Comparison of ENCODE assay signal across 1 cellular context in the genomic region with DNA sequence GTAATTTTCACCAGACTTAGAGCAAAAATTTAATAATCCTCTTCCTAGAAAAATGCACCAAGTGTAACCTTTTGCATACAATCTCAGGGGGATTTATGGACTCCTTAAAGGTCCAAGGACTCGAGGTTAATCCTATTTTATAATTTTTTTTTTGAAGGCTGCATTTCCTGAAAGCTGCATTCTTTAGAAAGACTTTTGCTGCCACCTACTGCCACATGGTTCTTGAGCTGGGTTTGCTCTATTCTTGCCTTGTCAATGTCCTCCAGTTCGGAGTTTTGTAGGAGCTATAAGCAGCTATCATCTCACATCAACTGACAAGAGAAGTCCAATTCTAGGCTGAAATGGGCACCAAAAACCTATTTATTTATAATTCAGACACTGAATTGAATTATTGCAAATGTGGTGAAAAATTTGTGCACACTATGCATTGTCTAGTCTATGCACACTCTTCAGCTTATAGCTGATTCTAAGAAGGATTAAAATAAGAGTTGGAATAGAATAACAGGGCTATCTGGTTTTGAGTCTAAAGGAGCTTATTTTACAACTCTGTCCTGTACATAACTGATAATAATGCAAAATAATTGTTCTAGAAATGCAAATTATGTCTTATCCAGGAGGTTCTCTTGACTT.
TF ChIP-seq lines count a peak whose summit lies in the region.

No MANE protein-coding gene starts in this region.

TF ChIP-seq in H1, 55 proteins besides CTCF, POLR2A, EP300 and RAD21 (continued from another document):
- TF ChIP-seq, protein P1, sequence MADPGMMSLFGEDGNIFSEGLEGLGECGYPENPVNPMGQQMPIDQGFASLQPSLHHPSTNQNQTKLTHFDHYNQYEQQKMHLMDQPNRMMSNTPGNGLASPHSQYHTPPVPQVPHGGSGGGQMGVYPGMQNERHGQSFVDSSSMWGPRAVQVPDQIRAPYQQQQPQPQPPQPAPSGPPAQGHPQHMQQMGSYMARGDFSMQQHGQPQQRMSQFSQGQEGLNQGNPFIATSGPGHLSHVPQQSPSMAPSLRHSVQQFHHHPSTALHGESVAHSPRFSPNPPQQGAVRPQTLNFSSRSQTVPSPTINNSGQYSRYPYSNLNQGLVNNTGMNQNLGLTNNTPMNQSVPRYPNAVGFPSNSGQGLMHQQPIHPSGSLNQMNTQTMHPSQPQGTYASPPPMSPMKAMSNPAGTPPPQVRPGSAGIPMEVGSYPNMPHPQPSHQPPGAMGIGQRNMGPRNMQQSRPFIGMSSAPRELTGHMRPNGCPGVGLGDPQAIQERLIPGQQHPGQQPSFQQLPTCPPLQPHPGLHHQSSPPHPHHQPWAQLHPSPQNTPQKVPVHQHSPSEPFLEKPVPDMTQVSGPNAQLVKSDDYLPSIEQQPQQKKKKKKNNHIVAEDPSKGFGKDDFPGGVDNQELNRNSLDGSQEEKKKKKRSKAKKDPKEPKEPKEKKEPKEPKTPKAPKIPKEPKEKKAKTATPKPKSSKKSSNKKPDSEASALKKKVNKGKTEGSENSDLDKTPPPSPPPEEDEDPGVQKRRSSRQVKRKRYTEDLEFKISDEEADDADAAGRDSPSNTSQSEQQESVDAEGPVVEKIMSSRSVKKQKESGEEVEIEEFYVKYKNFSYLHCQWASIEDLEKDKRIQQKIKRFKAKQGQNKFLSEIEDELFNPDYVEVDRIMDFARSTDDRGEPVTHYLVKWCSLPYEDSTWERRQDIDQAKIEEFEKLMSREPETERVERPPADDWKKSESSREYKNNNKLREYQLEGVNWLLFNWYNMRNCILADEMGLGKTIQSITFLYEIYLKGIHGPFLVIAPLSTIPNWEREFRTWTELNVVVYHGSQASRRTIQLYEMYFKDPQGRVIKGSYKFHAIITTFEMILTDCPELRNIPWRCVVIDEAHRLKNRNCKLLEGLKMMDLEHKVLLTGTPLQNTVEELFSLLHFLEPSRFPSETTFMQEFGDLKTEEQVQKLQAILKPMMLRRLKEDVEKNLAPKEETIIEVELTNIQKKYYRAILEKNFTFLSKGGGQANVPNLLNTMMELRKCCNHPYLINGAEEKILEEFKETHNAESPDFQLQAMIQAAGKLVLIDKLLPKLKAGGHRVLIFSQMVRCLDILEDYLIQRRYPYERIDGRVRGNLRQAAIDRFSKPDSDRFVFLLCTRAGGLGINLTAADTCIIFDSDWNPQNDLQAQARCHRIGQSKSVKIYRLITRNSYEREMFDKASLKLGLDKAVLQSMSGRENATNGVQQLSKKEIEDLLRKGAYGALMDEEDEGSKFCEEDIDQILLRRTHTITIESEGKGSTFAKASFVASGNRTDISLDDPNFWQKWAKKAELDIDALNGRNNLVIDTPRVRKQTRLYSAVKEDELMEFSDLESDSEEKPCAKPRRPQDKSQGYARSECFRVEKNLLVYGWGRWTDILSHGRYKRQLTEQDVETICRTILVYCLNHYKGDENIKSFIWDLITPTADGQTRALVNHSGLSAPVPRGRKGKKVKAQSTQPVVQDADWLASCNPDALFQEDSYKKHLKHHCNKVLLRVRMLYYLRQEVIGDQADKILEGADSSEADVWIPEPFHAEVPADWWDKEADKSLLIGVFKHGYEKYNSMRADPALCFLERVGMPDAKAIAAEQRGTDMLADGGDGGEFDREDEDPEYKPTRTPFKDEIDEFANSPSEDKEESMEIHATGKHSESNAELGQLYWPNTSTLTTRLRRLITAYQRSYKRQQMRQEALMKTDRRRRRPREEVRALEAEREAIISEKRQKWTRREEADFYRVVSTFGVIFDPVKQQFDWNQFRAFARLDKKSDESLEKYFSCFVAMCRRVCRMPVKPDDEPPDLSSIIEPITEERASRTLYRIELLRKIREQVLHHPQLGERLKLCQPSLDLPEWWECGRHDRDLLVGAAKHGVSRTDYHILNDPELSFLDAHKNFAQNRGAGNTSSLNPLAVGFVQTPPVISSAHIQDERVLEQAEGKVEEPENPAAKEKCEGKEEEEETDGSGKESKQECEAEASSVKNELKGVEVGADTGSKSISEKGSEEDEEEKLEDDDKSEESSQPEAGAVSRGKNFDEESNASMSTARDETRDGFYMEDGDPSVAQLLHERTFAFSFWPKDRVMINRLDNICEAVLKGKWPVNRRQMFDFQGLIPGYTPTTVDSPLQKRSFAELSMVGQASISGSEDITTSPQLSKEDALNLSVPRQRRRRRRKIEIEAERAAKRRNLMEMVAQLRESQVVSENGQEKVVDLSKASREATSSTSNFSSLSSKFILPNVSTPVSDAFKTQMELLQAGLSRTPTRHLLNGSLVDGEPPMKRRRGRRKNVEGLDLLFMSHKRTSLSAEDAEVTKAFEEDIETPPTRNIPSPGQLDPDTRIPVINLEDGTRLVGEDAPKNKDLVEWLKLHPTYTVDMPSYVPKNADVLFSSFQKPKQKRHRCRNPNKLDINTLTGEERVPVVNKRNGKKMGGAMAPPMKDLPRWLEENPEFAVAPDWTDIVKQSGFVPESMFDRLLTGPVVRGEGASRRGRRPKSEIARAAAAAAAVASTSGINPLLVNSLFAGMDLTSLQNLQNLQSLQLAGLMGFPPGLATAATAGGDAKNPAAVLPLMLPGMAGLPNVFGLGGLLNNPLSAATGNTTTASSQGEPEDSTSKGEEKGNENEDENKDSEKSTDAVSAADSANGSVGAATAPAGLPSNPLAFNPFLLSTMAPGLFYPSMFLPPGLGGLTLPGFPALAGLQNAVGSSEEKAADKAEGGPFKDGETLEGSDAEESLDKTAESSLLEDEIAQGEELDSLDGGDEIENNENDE (IDR thresholded peaks at IDR 0.05; ENCODE audit: insufficient replicate concordance, low read length): no peak
- no peak for TF ChIP-seq SP1 (IDR thresholded peaks at IDR 0.05; ENCODE audit: low read depth, low read length)
